7 cellular contexts compared by ENCODE assay signal in genomic region chr7:80170445-80170844, GRCh38.
"Had no signal": no experiment of that assay in that cellular context is flagged by ENCODE, and none has a peak within 500 bp of the region (broad histone marks: within the 10 kb centered on the region; RNA-seq: fewer than 3 reads in every experiment).

No MANE protein-coding gene starts in this region.

- H3K4me1 Mint-ChIP-seq: IgD-negative memory B cell had no signal

- H3K36me3 Mint-ChIP-seq: IgD-negative memory B cell had no signal

- H3K27ac Mint-ChIP-seq: GM23338, H9, HFFc6, IgD-negative memory B cell had no signal

- H3K4me3 Mint-ChIP-seq: GM23338, H9, HFFc6, IgD-negative memory B cell had no signal

- H3K27me3 Mint-ChIP-seq: IgD-negative memory B cell had no signal

- ATAC-seq: GM23338, HepG2 had no signal

- DNase-seq: H9, HCEC 1CT, HFFc6, KBM-7 had no signal
